28 cellular contexts compared by ENCODE assay signal in genomic region chr13:53100394-53101063, GRCh38.
"Had no signal": no experiment of that assay in that cellular context is flagged by ENCODE, and none has a peak within 500 bp of the region (broad histone marks: within the 10 kb centered on the region; RNA-seq: fewer than 3 reads in every experiment).

No MANE protein-coding gene starts in this region.

- H2AFZ ChIP-seq: parathyroid adenoma had no signal

- H3K36me3 Mint-ChIP-seq: activated CD8-positive, alpha-beta memory T cell treated with anti-CD3 and anti-CD28 coated beads, Interleukin-2, amount 10 ng/mL, durations not matched to agents 7 days and 5 days; activated naive CD4-positive, alpha-beta T cell treated with anti-CD3 and anti-CD28 coated beads, Interleukin-2, amount 10 ng/mL, durations not matched to agents 7 days and 5 days; brain; stimulated activated naive B cell treated with anti-CD40 and anti-IgM and Interleukin-4, amounts not matched to agents 10 μg/mL and 1 μg/mL and 100 μg/mL, for 72 hours; T-cell had no signal

- H3K27me3 Mint-ChIP-seq: activated CD4-positive, alpha-beta T cell treated with anti-CD3 and anti-CD28 coated beads, Interleukin-2, amount 10 ng/mL, durations not matched to agents 7 days and 5 days; activated CD8-positive, alpha-beta memory T cell treated with anti-CD3 and anti-CD28 coated beads, Interleukin-2, amount 10 ng/mL, durations not matched to agents 7 days and 5 days; activated CD8-positive, alpha-beta T cell treated with anti-CD3 and anti-CD28 coated beads for 36 hours; activated naive CD4-positive, alpha-beta T cell treated with anti-CD3 and anti-CD28 coated beads, Interleukin-2, amount 10 ng/mL, durations not matched to agents 7 days and 5 days; brain; stimulated activated naive B cell treated with anti-CD40 and anti-IgM and Interleukin-4, amounts not matched to agents 10 μg/mL and 1 μg/mL and 100 μg/mL, for 72 hours had no signal

- H3K36me3 ChIP-seq: left lung, right lobe of liver, thoracic aorta, upper lobe of left lung, WERI-Rb-1 had no signal

- H3K4me1 Mint-ChIP-seq: activated CD4-positive, alpha-beta T cell treated with anti-CD3 and anti-CD28 coated beads, Interleukin-2, amount 10 ng/mL, durations not matched to agents 7 days and 5 days; activated CD8-positive, alpha-beta memory T cell treated with anti-CD3 and anti-CD28 coated beads, Interleukin-2, amount 10 ng/mL, durations not matched to agents 7 days and 5 days; activated naive CD4-positive, alpha-beta T cell treated with anti-CD3 and anti-CD28 coated beads, Interleukin-2, amount 10 ng/mL, durations not matched to agents 7 days and 5 days; immature natural killer cell; stimulated activated naive B cell treated with anti-CD40 and anti-IgM and Interleukin-4, amounts not matched to agents 10 μg/mL and 1 μg/mL and 100 μg/mL, for 72 hours; T-cell had no signal

- H3K4me3 ChIP-seq: left lung, right lobe of liver, skin epidermis, thoracic aorta, upper lobe of left lung had no signal

- H3K27me3 ChIP-seq: left lung, right lobe of liver, upper lobe of left lung had no signal

- H3K4me3 Mint-ChIP-seq: activated CD4-positive, alpha-beta T cell treated with anti-CD3 and anti-CD28 coated beads, Interleukin-2, amount 10 ng/mL, durations not matched to agents 7 days and 5 days; activated CD8-positive, alpha-beta memory T cell treated with anti-CD3 and anti-CD28 coated beads, Interleukin-2, amount 10 ng/mL, durations not matched to agents 7 days and 5 days; activated CD8-positive, alpha-beta T cell treated with anti-CD3 and anti-CD28 coated beads for 36 hours; activated naive CD4-positive, alpha-beta T cell treated with anti-CD3 and anti-CD28 coated beads, Interleukin-2, amount 10 ng/mL, durations not matched to agents 7 days and 5 days; brain; immature natural killer cell; nephron; stimulated activated naive B cell treated with anti-CD40 and anti-IgM and Interleukin-4, amounts not matched to agents 10 μg/mL and 1 μg/mL and 100 μg/mL, for 72 hours; T-cell; T-helper 2 cell treated with Interferon-gamma antibody and Interleukin-4, amounts not matched to agents 5 μg/mL and 100 μg/mL, for 36 hours had no signal

- H3K4me1 ChIP-seq: left lung, parathyroid adenoma, right lobe of liver, upper lobe of left lung had no signal

- H3K9me3 Mint-ChIP-seq: activated CD4-positive, alpha-beta T cell treated with anti-CD3 and anti-CD28 coated beads, Interleukin-2, amount 10 ng/mL, durations not matched to agents 7 days and 5 days; activated naive CD4-positive, alpha-beta T cell treated with anti-CD3 and anti-CD28 coated beads, Interleukin-2, amount 10 ng/mL, durations not matched to agents 7 days and 5 days had no signal

- H3K27ac ChIP-seq: left lung, parathyroid adenoma, right lobe of liver, skin epidermis, thoracic aorta, upper lobe of left lung, WERI-Rb-1 had no signal

- ATAC-seq: activated CD8-positive, alpha-beta memory T cell treated with anti-CD3 and anti-CD28 coated beads, Interleukin-2, amount 10 ng/mL, durations not matched to agents 7 days and 5 days; activated CD8-positive, alpha-beta T cell treated with anti-CD3 and anti-CD28 coated beads for 36 hours; esophagus mucosa; left lung; stimulated activated naive B cell treated with anti-CD40 and anti-IgM and Interleukin-4, amounts not matched to agents 10 μg/mL and 1 μg/mL and 100 μg/mL, for 72 hours; T-cell had no signal

- H3K79me2 ChIP-seq: parathyroid adenoma had no signal

- H3K9me3 ChIP-seq: right lobe of liver, thoracic aorta, upper lobe of left lung had no signal

- H3K9ac ChIP-seq: parathyroid adenoma had no signal

- H3K27ac Mint-ChIP-seq: activated CD4-positive, alpha-beta T cell treated with anti-CD3 and anti-CD28 coated beads, Interleukin-2, amount 10 ng/mL, durations not matched to agents 7 days and 5 days; activated CD8-positive, alpha-beta memory T cell treated with anti-CD3 and anti-CD28 coated beads, Interleukin-2, amount 10 ng/mL, durations not matched to agents 7 days and 5 days; activated CD8-positive, alpha-beta T cell treated with anti-CD3 and anti-CD28 coated beads for 36 hours; activated naive CD4-positive, alpha-beta T cell treated with anti-CD3 and anti-CD28 coated beads, Interleukin-2, amount 10 ng/mL, durations not matched to agents 7 days and 5 days; brain; immature natural killer cell; nephron; stimulated activated naive B cell treated with anti-CD40 and anti-IgM and Interleukin-4, amounts not matched to agents 10 μg/mL and 1 μg/mL and 100 μg/mL, for 72 hours; T-cell; T-helper 2 cell treated with Interferon-gamma antibody and Interleukin-4, amounts not matched to agents 5 μg/mL and 100 μg/mL, for 36 hours had no signal

- DNase-seq: activated CD4-positive, alpha-beta T cell treated with anti-CD3 and anti-CD28 coated beads, Interleukin-2, amount 10 ng/mL, durations not matched to agents 7 days and 5 days; activated CD4-positive, CD25-positive, alpha-beta regulatory T cell treated with anti-CD3 and anti-CD28 coated beads, Interleukin-2, amount 50 U/mL, for 72 hours; activated CD8-positive, alpha-beta memory T cell treated with anti-CD3 and anti-CD28 coated beads, Interleukin-2, amount 10 ng/mL, durations not matched to agents 7 days and 5 days; activated CD8-positive, alpha-beta T cell treated with anti-CD3 and anti-CD28 coated beads for 36 hours; activated effector memory CD4-positive, alpha-beta T cell treated with anti-CD3 and anti-CD28 coated beads, Interleukin-2, amount 50 U/mL, for 16 hours; activated naive CD4-positive, alpha-beta T cell treated with anti-CD3 and anti-CD28 coated beads, Interleukin-2, amount 10 ng/mL, durations not matched to agents 7 days and 5 days; activated T-cell treated with anti-CD3 and anti-CD28 coated beads for 4 hours; amygdala; caudate nucleus; dermis blood vessel endothelial cell; effector CD8-positive, alpha-beta T cell; foreskin melanocyte; immature natural killer cell; midbrain; stimulated activated CD4-positive, alpha-beta T cell treated with anti-CD3 and anti-CD28 coated beads, Interleukin-15, amount 100 ng/mL, for 24 hours; stimulated activated naive B cell treated with anti-CD40 and anti-IgM and Interleukin-4, amounts not matched to agents 10 μg/mL and 1 μg/mL and 100 μg/mL, for 72 hours; T-cell; upper lobe of left lung; WERI-Rb-1 had no signal
